32 cellular contexts compared by ENCODE assay signal in genomic region chr2:120052597-120052996, GRCh38. TPM values are rescaled to one million over a fixed set of nuclear protein-coding genes. Genes with fewer than 3 reads are reported as not detected.
DNase-seq lines count a peak whose midpoint lies in the region; ATAC-seq, FAIRE-seq and TF ChIP-seq lines count a peak whose summit lies in the region.
"Had no signal": no experiment of that assay in that cellular context is flagged by ENCODE, and none has a peak within 500 bp of the region (broad histone marks: within the 10 kb centered on the region; RNA-seq: fewer than 3 reads in every experiment).

No MANE protein-coding gene starts in this region.

- H2AK9ac ChIP-seq in IMR-90 (replicated peaks; ENCODE audit: low read depth, low read length, poor library complexity), result no peak overlapping the region

- H3K9me1 ChIP-seq in IMR-90 (ENCODE audit: insufficient read depth, low read length), result no peaks in the 10 kb centered on the region

- H2BK15ac ChIP-seq in IMR-90 (ENCODE audit: low read depth, low read length), result no peak overlapping the region

- no peak for FAIRE-seq in H54 (lab: Jason Lieb, UNC)
- FAIRE-seq: bronchial epithelial cell, islet of Langerhans had no signal

- H3F3A ChIP-seq in smooth muscle cell (ENCODE audit: low read depth), result no peaks in the 10 kb centered on the region

- peak overlapping the region; percentile 66 for H2BK120ac ChIP-seq in IMR-90 (ENCODE audit: low read depth, low read length)

- peak overlapping the region; percentile 69 for H3K27ac Mint-ChIP-seq in Caco-2 (ENCODE audit: unreplicated experiment)
- H3K27ac Mint-ChIP-seq: activated CD4-positive, alpha-beta memory T cell treated with anti-CD3 and anti-CD28 coated beads, Interleukin-2, amount 10 ng/mL, durations not matched to agents 7 days and 5 days; activated naive CD4-positive, alpha-beta T cell treated with anti-CD3 and anti-CD28 coated beads for 36 hours; activated T-helper 1 cell treated with anti-CD3 and anti-CD28 coated beads, Interleukin-12 subunit alpha, Interleukin-12 subunit beta, Interleukin-2, Interleukin-4 antibody, amounts not matched to agents 30 ng/mL and 10 ng/mL and 1 ng/mL, durations not matched to agents 14 hours and 24 hours and 36 hours; CD14-positive monocyte; memory B cell; stimulated activated naive CD8-positive, alpha-beta T cell treated with anti-CD3 and anti-CD28 coated beads, Interleukin-15, amount 100 ng/mL, for 72 hours had no signal

- TF ChIP-seq POLR2A in IMR-90 (IDR thresholded peaks at IDR 0.05; ENCODE audit: low read depth, low read length) (no peak), H54 (IDR thresholded peaks at IDR 0.05; ENCODE audit: low read depth, low read length) (no peak)

- no peaks in the 10 kb centered on the region for H4K20me1 ChIP-seq in IMR-90 (ENCODE audit: insufficient read depth, low read length)
- no peaks in the 10 kb centered on the region for H4K20me1 ChIP-seq in smooth muscle cell (ENCODE audit: low read depth)

- peak overlapping the region; percentile 69; the same call in 1 of the 2 replicates for H3K23ac ChIP-seq in IMR-90 (ENCODE audit: low read depth, low read length)

- no peak overlapping the region; a peak in 1 of 4 replicates for H4K8ac ChIP-seq in IMR-90 (ENCODE audit: low read depth in 2 of 2, low read length in 2 of 2)

- BruUV-seq in Caco-2 (replicated peaks; lab: Mats Ljungman, UMichigan) (no TSS peak), IMR-90 (replicated peaks; lab: Mats Ljungman, UMichigan) (no TSS peak)

- peak overlapping the region; percentile 39; the same call in 1 of the 2 replicates for H4K91ac ChIP-seq in IMR-90 (ENCODE audit: insufficient read depth, low read depth, low read length)

- peaks cover 16% of the 10 kb centered on the region for H3K9me3 ChIP-seq in Caco-2
- H3K9me3 ChIP-seq in IMR-90 (ENCODE audit: control insufficient read depth, insufficient read depth, low read length), result no peaks in the 10 kb centered on the region
- H3K9me3 ChIP-seq in smooth muscle cell (replicated peaks; ENCODE audit: low read depth), result no peaks in the 10 kb centered on the region
- H3K9me3 ChIP-seq in right atrium auricular region, result peaks cover 0 to 10% of the 10 kb centered on the region in 2 donors
- H3K9me3 ChIP-seq: colonic mucosa had no signal

- POLR2A ChIA-PET in Caco-2 (lab: Charles Lee), result no interaction called here
- POLR2A ChIA-PET in IMR-90 (lab: Charles Lee; ENCODE audit: unreplicated experiment), result no interaction called here

- no peak overlapping the region; the same call in 1 of the 2 replicates for H4K5ac ChIP-seq in IMR-90 (ENCODE audit: low read depth, low read length)

- no peak overlapping the region for H3K4me3 ChIP-seq in Caco-2 (ENCODE audit: low read depth, low read length)
- H3K4me3 ChIP-seq in IMR-90 (ENCODE audit: insufficient read depth, low read depth, low read length), result no peak overlapping the region
- H3K4me3 ChIP-seq in fibroblast of pulmonary artery (replicated peaks; ENCODE audit: low read depth, low read length), result no peak overlapping the region
- H3K4me3 ChIP-seq in smooth muscle cell, result no peak overlapping the region
- no peak overlapping the region for H3K4me3 ChIP-seq in right atrium auricular region
- H3K4me3 ChIP-seq: colonic mucosa, Peyer's patch, thoracic aorta had no signal

- peak overlapping the region; percentile 47 for H3K4me3 Mint-ChIP-seq in Caco-2 (ENCODE audit: unreplicated experiment)
- H3K4me3 Mint-ChIP-seq: activated CD4-positive, alpha-beta memory T cell treated with anti-CD3 and anti-CD28 coated beads, Interleukin-2, amount 10 ng/mL, durations not matched to agents 7 days and 5 days; activated naive CD4-positive, alpha-beta T cell treated with anti-CD3 and anti-CD28 coated beads for 36 hours; activated T-helper 1 cell treated with anti-CD3 and anti-CD28 coated beads, Interleukin-12 subunit alpha, Interleukin-12 subunit beta, Interleukin-2, Interleukin-4 antibody, amounts not matched to agents 30 ng/mL and 10 ng/mL and 1 ng/mL, durations not matched to agents 14 hours and 24 hours and 36 hours; CD14-positive monocyte; memory B cell; stimulated activated naive CD8-positive, alpha-beta T cell treated with anti-CD3 and anti-CD28 coated beads, Interleukin-15, amount 100 ng/mL, for 72 hours had no signal

- 0 out of 2 replicates have a peak overlapping the region, but pooled peaks have one; percentile 43 for H3K4ac ChIP-seq in IMR-90 (ENCODE audit: low read depth, low read length)

- TF ChIP-seq CTCF in Caco-2 (IDR thresholded peaks at IDR 0.05; ENCODE audit: insufficient read depth in 1 of 2, low read depth in 1 of 2, low read length in 1 of 2, severe bottlenecking in 1 of 2, unreplicated experiment in 1 of 2) (no peak), IMR-90 (conservative IDR thresholded peaks at IDR 0.05; ENCODE audit: low read depth, low read length) (no peak), fibroblast of pulmonary artery (IDR thresholded peaks at IDR 0.05; ENCODE audit: low read length, missing control alignments) (no peak), smooth muscle cell (IDR thresholded peaks at IDR 0.05; ENCODE audit: borderline replicate concordance, insufficient read depth, poor library complexity, severe bottlenecking) (no peak), right atrium auricular region (IDR thresholded peaks at IDR 0.05) (no peak)

- dilution Hi-C loops in IMR-90 (cut with HindIII; ENCODE audit: low sequenced_read_pairs, unreplicated experiment), result no loop called here

- H2AFZ ChIP-seq in IMR-90 (replicated peaks; ENCODE audit: low read length, poor library complexity) (no peak overlapping the region), smooth muscle cell (ENCODE audit: low read depth) (no peak overlapping the region)
- H2AFZ ChIP-seq: parathyroid adenoma had no signal

- H2AK5ac ChIP-seq in IMR-90 (ENCODE audit: low read depth, low read length), result no peak overlapping the region

- no peak overlapping the region for H3K14ac ChIP-seq in IMR-90 (replicated peaks; ENCODE audit: low read depth, low read length)

- H3K79me2 ChIP-seq in smooth muscle cell (ENCODE audit: low read depth), result peaks cover 29% of the 10 kb centered on the region

- no peak overlapping the region for H3K56ac ChIP-seq in IMR-90 (ENCODE audit: extremely low read depth, insufficient read depth, low read length)

- CTCF ChIA-PET in Caco-2 (lab: Charles Lee), result interaction anchor here (0.9 kb wide), 1 partner anchor 22 kb away, joined by 7 read pairs; no protein-coding TSS in a partner anchor
- CTCF ChIA-PET in IMR-90 (lab: Yijun Ruan, JAX), result no interaction called here

- TF ChIP-seq RAD21 in IMR-90 (IDR thresholded peaks at IDR 0.05; ENCODE audit: low read length), result no peak

- H3K18ac ChIP-seq in IMR-90 (ENCODE audit: low read depth, low read length), result peak overlapping the region; percentile 80; the same call in 1 of the 2 replicates

- peaks cover 7 to 19% of the 10 kb centered on the region in 2 experiments; a peak in 3 of 4 replicates for H3K79me1 ChIP-seq in IMR-90 (ENCODE audit: low read depth in 1 of 2, low read length in 2 of 2)

- H3K27me3 Mint-ChIP-seq in Caco-2 (ENCODE audit: insufficient read depth, unreplicated experiment), result no peaks in the 10 kb centered on the region
- H3K27me3 Mint-ChIP-seq: memory B cell; stimulated activated naive CD8-positive, alpha-beta T cell treated with anti-CD3 and anti-CD28 coated beads, Interleukin-15, amount 100 ng/mL, for 72 hours had no signal

- H2BK5ac ChIP-seq in IMR-90 (ENCODE audit: low read depth, low read length, poor library complexity, severe bottlenecking), result peak overlapping the region; percentile 79

- peaks cover 24% of the 10 kb centered on the region for H3K4me1 Mint-ChIP-seq in Caco-2 (ENCODE audit: low read depth, unreplicated experiment)
- H3K4me1 Mint-ChIP-seq: activated CD4-positive, alpha-beta memory T cell treated with anti-CD3 and anti-CD28 coated beads, Interleukin-2, amount 10 ng/mL, durations not matched to agents 7 days and 5 days; CD14-positive monocyte; stimulated activated naive CD8-positive, alpha-beta T cell treated with anti-CD3 and anti-CD28 coated beads, Interleukin-15, amount 100 ng/mL, for 72 hours had no signal

- H3K4me2 ChIP-seq in IMR-90 (ENCODE audit: low read depth, low read length) (no peak overlapping the region), smooth muscle cell (peak overlapping the region; percentile 31)

- peaks cover 37% of the 10 kb centered on the region for H3K9me3 Mint-ChIP-seq in Caco-2 (ENCODE audit: unreplicated experiment)

- peaks cover 81% of the 10 kb centered on the region for H3K36me3 Mint-ChIP-seq in Caco-2 (ENCODE audit: insufficient read depth, unreplicated experiment)
- H3K36me3 Mint-ChIP-seq: CD14-positive monocyte had no signal

- H3K36me3 ChIP-seq in Caco-2 (ENCODE audit: control insufficient read depth, insufficient read depth, low read length) (0 out of 2 replicates have a peak, but pooled peaks cover 2% of the 10 kb centered on the region), IMR-90 (ENCODE audit: control insufficient read depth, insufficient read depth, low read length) (0 out of 2 replicates have a peak, but pooled peaks cover 1% of the 10 kb centered on the region), smooth muscle cell (ENCODE audit: low read depth) (no peaks in the 10 kb centered on the region), right atrium auricular region (no peaks in the 10 kb centered on the region)
- H3K36me3 ChIP-seq: colonic mucosa, thoracic aorta had no signal

- H3K27ac ChIP-seq in IMR-90 (ENCODE audit: insufficient read depth, low read length) (peak overlapping the region; percentile 47; the same call in 1 of the 2 replicates), smooth muscle cell (ENCODE audit: low read depth) (peak overlapping the region; percentile 21), right atrium auricular region (no peak overlapping the region)
- H3K27ac ChIP-seq: colonic mucosa, parathyroid adenoma, Peyer's patch, thoracic aorta had no signal

- in situ Hi-C loops in IMR-90 (cut with MboI; ENCODE audit: low sequenced_read_pairs), result no loop called here

- intact Hi-C loops in Caco-2 (cut with micrococcal nuclease; ENCODE audit: unreplicated experiment) (loop anchor here (1.0 kb wide), 2 partner anchors 15 to 39 kb away; partner anchors contain the start of gene EPB41L5), IMR-90 (cut with micrococcal nuclease) (no loop called here)

- peak overlapping the region; percentile 82; the same call in 1 of the 2 replicates for H2BK20ac ChIP-seq in IMR-90 (ENCODE audit: low read depth, low read length)

- WGBS in IMR-90 (ENCODE audit: extremely low coverage in 2 of 2, insufficient read length in 1 of 2), 2 experiments, result no CpG with 5 or more reads among the region's 2 CpGs
- 64% methylated on average over 2 of the region's 2 CpGs for WGBS in smooth muscle cell (ENCODE audit: low lambda C conversion rate)

- ATAC-seq in IMR-90 (ENCODE audit: low read depth), result peak; percentile 94
- ATAC-seq: left lobe of liver; stimulated activated naive CD8-positive, alpha-beta T cell treated with anti-CD3 and anti-CD28 coated beads, Interleukin-15, amount 100 ng/mL, for 72 hours had no signal

- H3K4me1 ChIP-seq in Caco-2, result peaks cover 26% of the 10 kb centered on the region
- peaks cover 2% of the 10 kb centered on the region; the same call in 1 of the 2 replicates for H3K4me1 ChIP-seq in IMR-90 (ENCODE audit: control insufficient read depth, insufficient read depth, low read length)
- peaks cover 4% of the 10 kb centered on the region for H3K4me1 ChIP-seq in smooth muscle cell (ENCODE audit: low read depth)
- H3K4me1 ChIP-seq in right atrium auricular region, result no peaks in the 10 kb centered on the region
- H3K4me1 ChIP-seq: colonic mucosa, parathyroid adenoma, Peyer's patch had no signal

- peak in 1 of 2 experiments; percentile 41 for DNase-seq in Caco-2
- peak; percentile 24 for DNase-seq in IMR-90
- peak; percentile 35 for DNase-seq in fibroblast of pulmonary artery (ENCODE audit: low read depth)
- no peak for DNase-seq in smooth muscle cell (lab: John Stamatoyannopoulos, UW; ENCODE audit: unreplicated experiment)
- no peak for DNase-seq in KG1 (lab: John Stamatoyannopoulos, UW)
- DNase-seq in right atrium auricular region (ENCODE audit: low spot score), result no peak
- no peak for DNase-seq in H54 (ENCODE audit: insufficient read length, low spot score)
- DNase-seq: activated CD4-positive, alpha-beta memory T cell treated with anti-CD3 and anti-CD28 coated beads, Interleukin-2, amount 10 ng/mL, durations not matched to agents 7 days and 5 days; activated CD4-positive, CD25-positive, alpha-beta regulatory T cell treated with anti-CD3 and anti-CD28 coated beads, Interleukin-2, amount 50 U/mL, for 72 hours; activated CD8-positive, alpha-beta memory T cell treated with anti-CD3 and anti-CD28 coated beads, Interleukin-2, amount 50 U/mL, for 48 hours; activated naive CD4-positive, alpha-beta T cell treated with anti-CD3 and anti-CD28 coated beads for 36 hours; amygdala; colonic mucosa; DMS79; effector CD4-positive, alpha-beta T cell; H7; NCI-H1436 treated with DMSO at 0.1 percent for 48 hours; NCI-H446; NCI-H774; Peyer's patch; retina; SHP77; stimulated activated CD4-positive, alpha-beta T cell treated with anti-CD3 and anti-CD28 coated beads, Interleukin-2, amount 100 ng/mL, for 48 hours; stimulated activated naive CD8-positive, alpha-beta T cell treated with anti-CD3 and anti-CD28 coated beads, Interleukin-15, amount 100 ng/mL, for 72 hours had no signal

- no peak overlapping the region for H3K9ac ChIP-seq in IMR-90 (ENCODE audit: low read depth, low read length)
- no peak overlapping the region for H3K9ac ChIP-seq in smooth muscle cell (ENCODE audit: low read depth)
- H3K9ac ChIP-seq: parathyroid adenoma had no signal

- no peaks in the 10 kb centered on the region for H3K27me3 ChIP-seq in Caco-2 (replicated peaks; ENCODE audit: control insufficient read depth, insufficient read depth, low read length)
- no peaks in the 10 kb centered on the region for H3K27me3 ChIP-seq in IMR-90 (ENCODE audit: control insufficient read depth, insufficient read depth, low read length)
- no peaks in the 10 kb centered on the region for H3K27me3 ChIP-seq in smooth muscle cell (ENCODE audit: low read depth)
- no peaks in the 10 kb centered on the region for H3K27me3 ChIP-seq in right atrium auricular region
- H3K27me3 ChIP-seq: colonic mucosa, Peyer's patch had no signal

RNA-seq across cellular contexts. Expression of gene EPB41L5, which starts 39.7 kb away (rescaled TPM):
- 81.9 and 83.0 TPM in 2 replicates for total RNA-seq in Caco-2 (2022)
- total RNA-seq in IMR-90 (2012; rRNA removed), result 10.6 and 11.4 TPM in 2 replicates
- 5.0 and 5.1 TPM in 2 replicates for polyA plus RNA-seq in IMR-90 (2012; rRNA removed)
- polyA plus RNA-seq in IMR-90 (2012; cell fraction: cytosol; rRNA removed), result 1.9 TPM in 2 replicates
- 2.5 and 10.6 TPM in 2 replicates for polyA plus RNA-seq in IMR-90 (2012; cell fraction: nucleus; rRNA removed; ENCODE audit: low replicate concordance)
- 13.2 and 17.2 TPM in 2 replicates for total RNA-seq in smooth muscle cell
- polyA plus RNA-seq in smooth muscle cell, result 4.6 and 8.3 TPM in 2 replicates
- total RNA-seq in right atrium auricular region, result 10 to 100 TPM in 1 of 2 donors, 1 to 10 TPM in 1; 7.9 to 15.4 TPM

Comparison
In these comparisons a context has a peak if more than half of its experiments do, and no peak if none do; other contexts are left out.
1. DNase-seq: peak in IMR-90 (single experiment) and fibroblast of pulmonary artery (single experiment); none in smooth muscle cell (single experiment), KG1 (single experiment), right atrium auricular region (single experiment) and H54 (single experiment).
2. H3K27ac ChIP-seq: peak in IMR-90 (single experiment) and smooth muscle cell (single experiment); none in right atrium auricular region (0 of 2).